ENCODE assay signal across 28 cellular contexts in genomic region chr18:24825397-24825796, GRCh38.
"Had no signal": no experiment of that assay in that cellular context is flagged by ENCODE, and none has a peak within 500 bp of the region (broad histone marks: within the 10 kb centered on the region; RNA-seq: fewer than 3 reads in every experiment).

No MANE protein-coding gene starts in this region.

- ATAC-seq: esophagus mucosa, foreskin keratinocyte, gastroesophageal sphincter, heart left ventricle, left colon, left lobe of liver, left ventricle myocardium superior, lower lobe of right lung, mucosa of descending colon had no signal

- H3K36me3 Mint-ChIP-seq: immature natural killer cell, mesothelial cell of epicardium, naive B cell had no signal

- H3K36me3 ChIP-seq: esophagus squamous epithelium, gastroesophageal sphincter, heart left ventricle, lower lobe of right lung had no signal

- H3K79me2 ChIP-seq: hepatocyte had no signal

- H3K4me1 Mint-ChIP-seq: immature natural killer cell, naive B cell had no signal

- H3K4me3 ChIP-seq: coronary artery, dorsolateral prefrontal cortex, esophagus squamous epithelium, gastroesophageal sphincter, heart left ventricle, hepatocyte, lower lobe of right lung, mucosa of descending colon had no signal

- H3K9me3 Mint-ChIP-seq: mesothelial cell of epicardium, naive B cell had no signal

- H3K27ac ChIP-seq: coronary artery, dorsolateral prefrontal cortex, epithelial cell of prostate, esophagus squamous epithelium, foreskin keratinocyte, gastroesophageal sphincter, heart left ventricle, hepatocyte, lower lobe of right lung had no signal

- FAIRE-seq: colon, frontal cortex, kidney had no signal

- H3K9me3 ChIP-seq: esophagus squamous epithelium, gastroesophageal sphincter, heart left ventricle, lower lobe of right lung, mucosa of descending colon had no signal

- H3K4me2 ChIP-seq: hepatocyte had no signal

- H2AFZ ChIP-seq: hepatocyte had no signal

- H3K27me3 ChIP-seq: dorsolateral prefrontal cortex, foreskin keratinocyte, gastroesophageal sphincter, heart left ventricle, hepatocyte had no signal

- H3K4me3 Mint-ChIP-seq: immature natural killer cell, mesothelial cell of epicardium, naive B cell had no signal

- H3K4me1 ChIP-seq: esophagus squamous epithelium, foreskin keratinocyte, gastroesophageal sphincter, heart left ventricle, lower lobe of right lung had no signal

- DNase-seq: dermis blood vessel endothelial cell; dorsolateral prefrontal cortex; effector CD4-positive, alpha-beta T cell; effector memory CD4-positive, alpha-beta T cell; erythroblast; esophagus squamous epithelium; foreskin keratinocyte; heart left ventricle; hypothalamus; immature natural killer cell; islet precursor cell; kidney; kidney glomerular epithelial cell; left colon; left ventricle myocardium superior; lower lobe of right lung; mesenchymal stem cell; mucosa of descending colon; naive B cell had no signal

- H3K27ac Mint-ChIP-seq: immature natural killer cell, mesothelial cell of epicardium, naive B cell had no signal
